8 cellular contexts compared by ENCODE assay signal in the genomic region with DNA sequence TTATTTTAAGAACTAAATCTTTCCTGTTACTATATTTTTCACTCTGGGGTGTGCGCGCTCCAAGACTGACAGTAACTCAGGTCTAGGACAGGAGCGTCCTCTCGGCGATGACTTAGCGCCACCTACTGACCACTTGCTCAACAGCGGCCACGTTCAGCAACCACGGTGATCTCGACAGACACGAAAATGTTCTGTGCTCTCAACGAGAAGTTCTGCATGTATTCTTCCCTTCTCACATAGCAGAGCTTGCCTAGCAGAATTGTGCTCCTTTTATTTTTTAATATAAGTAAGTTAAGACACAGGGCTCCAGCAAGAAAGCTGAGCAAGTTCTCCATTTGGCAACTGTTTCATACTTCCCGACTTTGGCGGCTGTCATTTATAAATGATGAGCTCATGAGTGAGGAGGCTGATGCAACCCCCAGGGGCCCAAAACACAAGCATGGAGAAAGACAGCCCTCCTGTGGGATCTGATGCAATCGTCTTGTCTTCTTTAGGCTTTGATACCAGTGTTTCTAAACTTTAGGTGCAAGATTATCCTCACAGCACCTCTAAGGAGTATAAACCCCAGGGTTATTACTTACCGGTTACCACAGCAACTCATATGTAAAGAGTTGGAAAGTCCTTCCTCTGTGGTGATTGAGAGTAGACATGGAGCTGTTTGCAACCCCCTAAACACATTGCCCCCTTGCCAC.
DNase-seq lines count a peak whose midpoint lies in the region.

No MANE protein-coding gene starts in this region.

- peak; percentile 62 for DNase-seq in GOT3 (lab: John Stamatoyannopoulos, UW)
- DNase-seq in Kasumi-1 (lab: John Stamatoyannopoulos, UW) = peak; percentile 85 to 87
- DNase-seq in RPMI7951 (ENCODE audit: low read depth) = peak; percentile 81
- DNase-seq in activated T-helper 1 cell treated with anti-CD3 and anti-CD28 coated beads, Interleukin-12 subunit alpha, Interleukin-12 subunit beta, Interleukin-2, Interleukin-4 antibody, amounts not matched to agents 30 ng/mL and 10 ng/mL and 1 ng/mL, durations not matched to agents 14 hours and 24 hours and 36 hours (ENCODE audit: low spot score) = peak; percentile 69
- DNase-seq in fibroblast of the conjunctiva (ENCODE audit: low read depth) = peak; percentile 92
- peak in 55 of 56 donors; percentile 11 to 93 (median 72) for DNase-seq in nucleus accumbens (lab: John Stamatoyannopoulos, UW)
- DNase-seq in substantia nigra (lab: John Stamatoyannopoulos, UW) = peak; percentile 7 to 85 (median 71)

- intact Hi-C loops in activated T-helper 1 cell treated with anti-CD3 and anti-CD28 coated beads, Interleukin-12 subunit alpha, Interleukin-12 subunit beta, Interleukin-2, Interleukin-4 antibody, amounts not matched to agents 30 ng/mL and 10 ng/mL and 1 ng/mL, durations not matched to agents 14 hours and 24 hours and 36 hours (cut with micrococcal nuclease) = loop anchor here (1.0 to 10.0 kb wide), 8 partner anchors 359 to 1645 kb away; a partner anchor contains a TSS

- peaks cover 3% of the 10 kb centered on the region for H3K27me3 Mint-ChIP-seq in activated T-helper 1 cell treated with anti-CD3 and anti-CD28 coated beads, Interleukin-12 subunit alpha, Interleukin-12 subunit beta, Interleukin-2, Interleukin-4 antibody, amounts not matched to agents 30 ng/mL and 10 ng/mL and 1 ng/mL, durations not matched to agents 14 hours and 24 hours and 36 hours (ENCODE audit: insufficient read depth)

- no peak overlapping the region for H3K27ac ChIP-seq in substantia nigra (ENCODE audit: low read depth, low read length, poor library complexity, severe bottlenecking)

- H3K9me3 Mint-ChIP-seq in activated T-helper 1 cell treated with anti-CD3 and anti-CD28 coated beads, Interleukin-12 subunit alpha, Interleukin-12 subunit beta, Interleukin-2, Interleukin-4 antibody, amounts not matched to agents 30 ng/mL and 10 ng/mL and 1 ng/mL, durations not matched to agents 14 hours and 24 hours and 36 hours = peaks cover 15% of the 10 kb centered on the region

- peak overlapping the region; percentile 25; the same call in 1 of the 2 replicates for H3K9ac ChIP-seq in ES-I3 (ENCODE audit: low read depth, low read length)

- no peaks in the 10 kb centered on the region; the same call in 1 of the 2 replicates for H3K36me3 ChIP-seq in ES-I3 (ENCODE audit: insufficient read depth, low read length)

- no peak overlapping the region for H3K27ac Mint-ChIP-seq in activated T-helper 1 cell treated with anti-CD3 and anti-CD28 coated beads, Interleukin-12 subunit alpha, Interleukin-12 subunit beta, Interleukin-2, Interleukin-4 antibody, amounts not matched to agents 30 ng/mL and 10 ng/mL and 1 ng/mL, durations not matched to agents 14 hours and 24 hours and 36 hours

- peaks cover 7% of the 10 kb centered on the region; the same call in 1 of the 2 replicates for H3K9me3 ChIP-seq in ES-I3 (ENCODE audit: control insufficient read depth, insufficient read depth, low read length)

- peaks cover 5% of the 10 kb centered on the region; the same call in 1 of the 2 replicates for H3K4me1 ChIP-seq in ES-I3 (ENCODE audit: insufficient read depth, low read length)

- no peaks in the 10 kb centered on the region for H3K36me3 Mint-ChIP-seq in activated T-helper 1 cell treated with anti-CD3 and anti-CD28 coated beads, Interleukin-12 subunit alpha, Interleukin-12 subunit beta, Interleukin-2, Interleukin-4 antibody, amounts not matched to agents 30 ng/mL and 10 ng/mL and 1 ng/mL, durations not matched to agents 14 hours and 24 hours and 36 hours (ENCODE audit: low read depth)

- H3K4me3 Mint-ChIP-seq in activated T-helper 1 cell treated with anti-CD3 and anti-CD28 coated beads, Interleukin-12 subunit alpha, Interleukin-12 subunit beta, Interleukin-2, Interleukin-4 antibody, amounts not matched to agents 30 ng/mL and 10 ng/mL and 1 ng/mL, durations not matched to agents 14 hours and 24 hours and 36 hours = no peak overlapping the region

- peaks cover 12% of the 10 kb centered on the region for H3K4me1 Mint-ChIP-seq in activated T-helper 1 cell treated with anti-CD3 and anti-CD28 coated beads, Interleukin-12 subunit alpha, Interleukin-12 subunit beta, Interleukin-2, Interleukin-4 antibody, amounts not matched to agents 30 ng/mL and 10 ng/mL and 1 ng/mL, durations not matched to agents 14 hours and 24 hours and 36 hours (ENCODE audit: low read depth)
